Comparison of ENCODE assay signal across 8 cellular contexts in the genomic region with DNA sequence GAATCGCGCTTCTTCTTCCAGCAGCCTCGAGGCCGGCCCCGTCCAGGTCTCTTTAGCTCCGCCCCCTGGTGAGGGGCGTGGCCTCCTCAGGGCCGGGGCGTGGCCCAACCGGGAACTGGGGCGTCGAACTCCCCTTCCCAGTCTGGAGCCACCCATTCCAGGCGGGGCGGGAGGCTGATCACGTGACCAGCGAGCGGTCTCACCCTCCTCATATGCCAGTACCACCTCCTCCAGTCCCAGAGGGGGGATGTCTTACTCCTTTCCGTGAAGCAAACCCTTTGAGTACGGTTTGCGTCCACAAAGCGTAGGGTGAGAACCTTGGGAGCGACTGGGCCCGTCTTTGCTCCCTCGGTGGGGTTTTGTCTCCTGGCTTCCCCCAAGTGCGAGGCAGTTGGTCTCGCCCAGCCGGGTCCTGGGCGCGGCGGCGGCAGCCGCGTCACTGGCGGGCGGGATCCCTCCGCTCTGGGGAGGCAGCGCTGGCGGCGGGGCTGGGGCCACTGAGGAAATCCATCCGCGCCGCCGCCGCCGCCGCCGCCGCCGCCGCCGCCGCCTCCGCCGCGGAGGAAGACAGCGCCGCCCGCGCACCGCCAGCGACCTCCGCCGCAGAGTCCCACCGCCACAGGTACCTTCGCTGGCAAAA. TPM values are rescaled to one million over a fixed set of nuclear protein-coding genes. Genes with fewer than 3 reads are reported as not detected.
DNase-seq lines count a peak whose midpoint lies in the region; ATAC-seq and TF ChIP-seq lines count a peak whose summit lies in the region.

TSS of gene GNB2 (plus strand) at position 439 of the 640 bp plus-strand sequence. CDS start 2,526 bp downstream, outside the sequence.

- peaks cover 31 to 39% (median 34%) of the 10 kb centered on the region in 11 experiments for H4K20me1 ChIP-seq in BLaER1 treated with 17β-estradiol and CSF1 and Interleukin-3, amounts not matched to agents 10 nM and 100 nM

- peak; percentile 93 for DNase-seq in NCI-H748 treated with DMSO at 0.1 percent for 48 hours (lab: John Stamatoyannopoulos, UW)
- DNase-seq in activated CD4-positive, alpha-beta T cell treated with anti-CD3 and anti-CD28 coated beads, Interleukin-2, amount 50 U/mL, for 24 hours (ENCODE audit: low read depth in 1 of 2, low spot score in 1 of 2): peak; percentile 98 to 99
- DNase-seq in left lung: peak; percentile 100
- peak; percentile 100 for DNase-seq in stimulated activated CD4-positive, alpha-beta T cell treated with anti-CD3 and anti-CD28 coated beads, Interleukin-2, amount 100 ng/mL, for 48 hours

- H3K27ac ChIP-seq in BLaER1 treated with 17β-estradiol and CSF1 and Interleukin-3, amounts not matched to agents 10 nM and 100 nM: peak within 1 kb of the TSS; percentile 91 to 97 (median 93)
- peak within 1 kb of the TSS; percentile 96 to 98 for H3K27ac ChIP-seq in left lung

- TF ChIP-seq CTCF in left lung (IDR thresholded peaks at IDR 0.05): no peak

- peak within 1 kb of the TSS; percentile 96 for H3K27ac Mint-ChIP-seq in dendritic cell treated with granulocyte-macrophage colony-stimulating factor and Interleukin-4, amounts not matched to agents 40 ng/mL and 50 ng/mL, for 4 days

- no peaks in the 10 kb centered on the region for H3K27me3 ChIP-seq in BLaER1 treated with 17β-estradiol and CSF1 and Interleukin-3, amounts not matched to agents 10 nM and 100 nM
- no peaks in the 10 kb centered on the region for H3K27me3 ChIP-seq in left lung

- H3K36me3 ChIP-seq in BLaER1 treated with 17β-estradiol and CSF1 and Interleukin-3, amounts not matched to agents 10 nM and 100 nM: peaks cover 21 to 22% (median 22%) of the 10 kb centered on the region in 11 experiments
- H3K36me3 ChIP-seq in left lung: peaks cover 0 to 22% of the 10 kb centered on the region in 2 donors

- peak within 1 kb of the TSS; percentile 86 to 100 (median 96) for H3K4me3 ChIP-seq in BLaER1 treated with 17β-estradiol and CSF1 and Interleukin-3, amounts not matched to agents 10 nM and 100 nM
- peak within 1 kb of the TSS; percentile 91 to 95 for H3K4me3 ChIP-seq in left lung

- intact Hi-C loops in dendritic cell treated with granulocyte-macrophage colony-stimulating factor and Interleukin-4, amounts not matched to agents 40 ng/mL and 50 ng/mL, for 4 days (cut with micrococcal nuclease): loop anchor here (1.0 to 10.0 kb wide), 3 partner anchors 40 to 246 kb away; partner anchors contain the start of genes FBXO24, LRCH4, MEPCE and ZCWPW1
- intact Hi-C loops in left lung (cut with DNase I): no loop called here

- peaks cover 8% of the 10 kb centered on the region for H3K27me3 Mint-ChIP-seq in dendritic cell treated with granulocyte-macrophage colony-stimulating factor and Interleukin-4, amounts not matched to agents 40 ng/mL and 50 ng/mL, for 4 days

- peaks cover 24% of the 10 kb centered on the region for H3K4me1 Mint-ChIP-seq in dendritic cell treated with granulocyte-macrophage colony-stimulating factor and Interleukin-4, amounts not matched to agents 40 ng/mL and 50 ng/mL, for 4 days (ENCODE audit: low read depth)

- H3K4me1 ChIP-seq in BLaER1 treated with 17β-estradiol and CSF1 and Interleukin-3, amounts not matched to agents 10 nM and 100 nM: peaks cover 14 to 37% (median 26%) of the 10 kb centered on the region in 10 experiments
- peaks cover 5 to 34% of the 10 kb centered on the region in 2 donors for H3K4me1 ChIP-seq in left lung

- peaks cover 44% of the 10 kb centered on the region for H3K36me3 Mint-ChIP-seq in dendritic cell treated with granulocyte-macrophage colony-stimulating factor and Interleukin-4, amounts not matched to agents 40 ng/mL and 50 ng/mL, for 4 days (ENCODE audit: low read depth)

- peak within 1 kb of the TSS; percentile 79 to 96 (median 89) for H3K4me2 ChIP-seq in BLaER1 treated with 17β-estradiol and CSF1 and Interleukin-3, amounts not matched to agents 10 nM and 100 nM

- H3K9ac ChIP-seq in BLaER1 treated with 17β-estradiol and CSF1 and Interleukin-3, amounts not matched to agents 10 nM and 100 nM: peak within 1 kb of the TSS; percentile 90 to 98 (median 95)

- no peaks in the 10 kb centered on the region for H3K9me3 Mint-ChIP-seq in dendritic cell treated with granulocyte-macrophage colony-stimulating factor and Interleukin-4, amounts not matched to agents 40 ng/mL and 50 ng/mL, for 4 days

- peak within 1 kb of the TSS; percentile 91 for H3K4me3 Mint-ChIP-seq in dendritic cell treated with granulocyte-macrophage colony-stimulating factor and Interleukin-4, amounts not matched to agents 40 ng/mL and 50 ng/mL, for 4 days

- H3K9me3 ChIP-seq in BLaER1 treated with 17β-estradiol and CSF1 and Interleukin-3, amounts not matched to agents 10 nM and 100 nM (replicated peaks in 1 of 11): no peaks in the 10 kb centered on the region
- no peaks in the 10 kb centered on the region for H3K9me3 ChIP-seq in left lung

- ATAC-seq in GM19372 (IDR thresholded peaks at IDR 0.05; ENCODE audit: low read depth, unreplicated experiment): peak; percentile 67
- ATAC-seq in HG03558 (IDR thresholded peaks at IDR 0.05; ENCODE audit: extremely low read depth, unreplicated experiment): peak; percentile 30
- ATAC-seq in left lung: peak; percentile 89

RNA-seq across cellular contexts. Expression of gene GNB2, which starts in this region (rescaled TPM):
- total RNA-seq in left lung: 100 to 1,000 TPM; 214 to 273 TPM

Comparison
In these comparisons a context has a peak if more than half of its experiments do, and no peak if none do; other contexts are left out.
1. Peak in every context shown above with its lines: DNase-seq, ATAC-seq, H3K4me3 ChIP-seq and H3K27ac ChIP-seq.
2. ATAC-seq: peak in every context shown above with its lines; median percentile 89 in left lung; 67 in GM19372; 30 in HG03558.